10 cellular contexts compared by ENCODE assay signal in genomic region chr3:135965129-135965505, GRCh38. TPM values are rescaled to one million over a fixed set of nuclear protein-coding genes. Genes with fewer than 3 reads are reported as not detected.
DNase-seq lines count a peak whose midpoint lies in the region; FAIRE-seq and TF ChIP-seq lines count a peak whose summit lies in the region.
"Had no signal": no experiment of that assay in that cellular context is flagged by ENCODE, and none has a peak within 500 bp of the region (broad histone marks: within the 10 kb centered on the region; RNA-seq: fewer than 3 reads in every experiment).

No MANE protein-coding gene starts in this region.

- no peak for TF ChIP-seq POLR2A in H54 (IDR thresholded peaks at IDR 0.05; ENCODE audit: low read depth, low read length)

- peaks cover 5% of the 10 kb centered on the region for H4K20me1 ChIP-seq in smooth muscle cell (ENCODE audit: low read depth)

- H3F3A ChIP-seq in smooth muscle cell (ENCODE audit: low read depth) = no peaks in the 10 kb centered on the region

- no peak for FAIRE-seq in H54 (lab: Jason Lieb, UNC)
- FAIRE-seq: colon had no signal

- peaks cover 35% of the 10 kb centered on the region for H3K79me2 ChIP-seq in smooth muscle cell (ENCODE audit: low read depth)

- peak overlapping the region; percentile 85 for H3K4me2 ChIP-seq in smooth muscle cell

- peak overlapping the region; percentile 94 for H3K4me3 Mint-ChIP-seq in HFFc6
- peak overlapping the region; percentile 60 for H3K4me3 Mint-ChIP-seq in activated naive CD8-positive, alpha-beta T cell treated with anti-CD3 and anti-CD28 coated beads for 36 hours

- no peak overlapping the region for H3K27ac ChIP-seq in smooth muscle cell (ENCODE audit: low read depth)
- H3K27ac ChIP-seq: HL-60 had no signal

- H3K9ac ChIP-seq in iPS-15b (ENCODE audit: low read depth, low read length) (no peak overlapping the region), smooth muscle cell (ENCODE audit: low read depth) (no peak overlapping the region)

- H3K4me3 ChIP-seq in iPS-15b (ENCODE audit: low read depth, low read length) (peak overlapping the region; percentile 66), smooth muscle cell (peak overlapping the region; percentile 77)

- no peaks in the 10 kb centered on the region for H3K36me3 ChIP-seq in iPS-15b (ENCODE audit: control insufficient read depth, insufficient read depth, low read length)
- H3K36me3 ChIP-seq in smooth muscle cell (ENCODE audit: low read depth) = no peaks in the 10 kb centered on the region

- peaks cover 12% of the 10 kb centered on the region for H3K9me3 Mint-ChIP-seq in HFFc6
- H3K9me3 Mint-ChIP-seq in activated naive CD8-positive, alpha-beta T cell treated with anti-CD3 and anti-CD28 coated beads for 36 hours = peaks cover 15% of the 10 kb centered on the region

- H3K36me3 Mint-ChIP-seq in HFFc6 (ENCODE audit: low read depth) = peaks cover 23% of the 10 kb centered on the region
- peaks cover 2% of the 10 kb centered on the region for H3K36me3 Mint-ChIP-seq in activated naive CD8-positive, alpha-beta T cell treated with anti-CD3 and anti-CD28 coated beads for 36 hours

- H3K4me1 ChIP-seq in iPS-15b (ENCODE audit: control insufficient read depth, insufficient read depth, low read length) (peaks cover 23% of the 10 kb centered on the region), smooth muscle cell (ENCODE audit: low read depth) (peaks cover 13% of the 10 kb centered on the region)

- DNase-seq in HFFc6 (no peak), smooth muscle cell (lab: John Stamatoyannopoulos, UW; ENCODE audit: unreplicated experiment) (no peak), mucosa of gallbladder (ENCODE audit: low spot score) (no peak), NCI-H2171 (lab: John Stamatoyannopoulos, UW) (no peak), H54 (ENCODE audit: insufficient read length, low spot score) (no peak), HuH-7.5 (ENCODE audit: low spot score) (no peak)
- no peak for DNase-seq in activated naive CD8-positive, alpha-beta T cell treated with anti-CD3 and anti-CD28 coated beads for 36 hours

- no peaks in the 10 kb centered on the region for H3K27me3 ChIP-seq in iPS-15b (ENCODE audit: control insufficient read depth, insufficient read depth, low read length)
- H3K27me3 ChIP-seq in smooth muscle cell (ENCODE audit: low read depth) = no peaks in the 10 kb centered on the region

- H3K9me3 ChIP-seq in iPS-15b (ENCODE audit: control insufficient read depth, insufficient read depth, low read length) = no peaks in the 10 kb centered on the region
- H3K9me3 ChIP-seq in smooth muscle cell (replicated peaks; ENCODE audit: low read depth) = no peaks in the 10 kb centered on the region

- H3K27ac Mint-ChIP-seq in HFFc6 = peak overlapping the region; percentile 72
- no peak overlapping the region for H3K27ac Mint-ChIP-seq in activated naive CD8-positive, alpha-beta T cell treated with anti-CD3 and anti-CD28 coated beads for 36 hours

- H3K27me3 Mint-ChIP-seq in HFFc6 (ENCODE audit: insufficient read depth) = no peaks in the 10 kb centered on the region; the same call in 1 of the 2 replicates
- H3K27me3 Mint-ChIP-seq in activated naive CD8-positive, alpha-beta T cell treated with anti-CD3 and anti-CD28 coated beads for 36 hours = peaks cover 21% of the 10 kb centered on the region

- H2AFZ ChIP-seq in smooth muscle cell (ENCODE audit: low read depth) = peak overlapping the region; percentile 87

- TF ChIP-seq CTCF in HFFc6 (IDR thresholded peaks at IDR 0.05) = no peak
- no peak for TF ChIP-seq CTCF in smooth muscle cell (IDR thresholded peaks at IDR 0.05; ENCODE audit: borderline replicate concordance, insufficient read depth, poor library complexity, severe bottlenecking)

- WGBS in smooth muscle cell (ENCODE audit: low lambda C conversion rate) = 8% methylated on average over 16 of the region's 16 CpGs

- peaks cover 41% of the 10 kb centered on the region for H3K4me1 Mint-ChIP-seq in HFFc6 (ENCODE audit: low read depth)
- H3K4me1 Mint-ChIP-seq in activated naive CD8-positive, alpha-beta T cell treated with anti-CD3 and anti-CD28 coated beads for 36 hours = peaks cover 18% of the 10 kb centered on the region

RNA-seq across cellular contexts. Expression of gene PPP2R3A, which starts 0.4 kb away (rescaled TPM):
- total RNA-seq in HFFc6 (2021; fragmentation: NEBNext Ultra II Directional; extraction: Animal tissue kit (Norgen Biotek cat#: 25700)) = 10 to 100 TPM; 21.2 to 26.1 (median 24.8) TPM
- total RNA-seq in activated naive CD8-positive, alpha-beta T cell treated with anti-CD3 and anti-CD28 coated beads for 36 hours = under 1 TPM; 0.44 to 0.49 TPM
- 21.3 and 24.7 TPM in 2 replicates for total RNA-seq in smooth muscle cell
- polyA plus RNA-seq in smooth muscle cell = 7.6 and 8.0 TPM in 2 replicates
- total RNA-seq in mucosa of gallbladder = 16.9 TPM

Comparison
In these comparisons a context has a peak if more than half of its experiments do, and no peak if none do; other contexts are left out.
1. RNA of gene PPP2R3A, which starts 0.4 kb away (total RNA-seq): 21.2 to 26.1 TPM in HFFc6, 21.3 to 24.7 TPM in smooth muscle cell and 16.9 TPM in mucosa of gallbladder (single experiment); 0.44 to 0.49 TPM in activated naive CD8-positive, alpha-beta T cell treated with anti-CD3 and anti-CD28 coated beads for 36 hours; every median in the first group is over 10 times any median in the second.